In the genomic region with DNA sequence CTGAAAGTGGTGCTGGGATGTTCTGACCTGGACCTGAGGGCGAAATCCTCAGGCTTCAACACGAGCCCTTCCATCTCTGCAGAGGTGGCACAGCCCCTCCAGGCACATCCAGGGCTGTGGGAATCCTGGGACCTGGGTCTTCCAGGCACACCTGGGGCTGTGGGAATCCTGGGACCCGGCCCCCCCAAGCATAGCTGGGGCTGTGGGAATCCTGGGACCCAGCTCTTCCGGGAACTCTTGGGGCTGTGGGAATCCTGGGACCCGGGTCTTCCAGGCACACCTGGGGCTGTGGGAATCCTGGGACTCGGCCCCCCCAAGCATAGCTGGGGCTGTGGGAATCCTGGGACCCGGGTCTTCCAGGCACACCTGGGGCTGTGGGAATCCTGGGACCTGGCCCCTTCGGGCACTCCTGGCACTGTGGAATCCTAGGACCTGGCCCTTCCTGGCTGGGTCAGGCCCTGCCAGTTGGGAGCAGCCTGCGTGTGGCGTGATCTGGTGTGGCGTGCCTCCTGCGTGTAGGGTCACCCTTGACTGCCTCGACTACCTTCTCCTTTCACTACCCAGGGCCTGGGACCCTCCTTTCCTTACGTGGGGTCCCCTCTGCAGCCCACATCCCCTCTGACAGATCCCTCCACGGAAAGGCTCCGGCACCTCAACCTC, we compare ENCODE assay signal across 15 cellular contexts.
A peak's percentile ranks its signal among the peaks of the same experiment; 100 is the strongest.
DNase-seq lines count a peak whose midpoint lies in the region; TF ChIP-seq lines count a peak whose summit lies in the region.
"Had no signal": no experiment of that assay in that cellular context is flagged by ENCODE, and none has a peak within 500 bp of the region (broad histone marks: within the 10 kb centered on the region; RNA-seq: fewer than 3 reads in every experiment).

No MANE protein-coding gene starts in this region.

- no peaks in the 10 kb centered on the region for H3K36me3 ChIP-seq in Peyer's patch
- no peaks in the 10 kb centered on the region for H3K36me3 ChIP-seq in suprapubic skin
- H3K36me3 ChIP-seq: BLaER1 treated with 17β-estradiol and CSF1 and Interleukin-3, amounts not matched to agents 10 nM and 100 nM had no signal

- no peak overlapping the region for H3K27ac ChIP-seq in Peyer's patch
- peak overlapping the region; percentile 65 for H3K27ac ChIP-seq in cingulate gyrus (ENCODE audit: low read depth, low read length)
- no peak overlapping the region for H3K27ac ChIP-seq in suprapubic skin
- H3K27ac ChIP-seq: BLaER1 treated with 17β-estradiol and CSF1 and Interleukin-3, amounts not matched to agents 10 nM and 100 nM had no signal

- H3K4me1 ChIP-seq in Peyer's patch (no peaks in the 10 kb centered on the region), suprapubic skin (no peaks in the 10 kb centered on the region)

- TF ChIP-seq CTCF in Peyer's patch (IDR thresholded peaks at IDR 0.05): no peak
- no peak for TF ChIP-seq CTCF in suprapubic skin (IDR thresholded peaks at IDR 0.05)

- H3K4me3 ChIP-seq in Peyer's patch: no peak overlapping the region
- no peak overlapping the region for H3K4me3 ChIP-seq in suprapubic skin
- H3K4me3 ChIP-seq: BLaER1 treated with 17β-estradiol and CSF1 and Interleukin-3, amounts not matched to agents 10 nM and 100 nM had no signal

- no peaks in the 10 kb centered on the region for H3K9me3 ChIP-seq in Peyer's patch
- no peaks in the 10 kb centered on the region for H3K9me3 ChIP-seq in suprapubic skin

- no peaks in the 10 kb centered on the region for H3K27me3 ChIP-seq in Peyer's patch
- no peaks in the 10 kb centered on the region for H3K27me3 ChIP-seq in suprapubic skin
- H3K27me3 ChIP-seq: BLaER1 treated with 17β-estradiol and CSF1 and Interleukin-3, amounts not matched to agents 10 nM and 100 nM had no signal

- 88% methylated on average over 10 of the region's 16 CpGs for WGBS in suprapubic skin

- TF ChIP-seq EP300 in suprapubic skin (IDR thresholded peaks at IDR 0.05): no peak

- TF ChIP-seq POLR2A in Peyer's patch (IDR thresholded peaks at IDR 0.05): no peak
- no peak for TF ChIP-seq POLR2A in suprapubic skin (IDR thresholded peaks at IDR 0.05)

- peak in 2 of 3 donors; percentile 14 to 38 for DNase-seq in Peyer's patch
- DNase-seq in mesenteric fat pad (ENCODE audit: low spot score): peak; percentile 78
- peak; percentile 21 to 49 for DNase-seq in suprapubic skin (ENCODE audit: low spot score in 2 of 2)
- no peak for DNase-seq in D341Med (ENCODE audit: low spot score)
- no peak for DNase-seq in LoVo (ENCODE audit: low spot score)
- DNase-seq in activated CD4-positive, CD25-positive, alpha-beta regulatory T cell (lab: John Stamatoyannopoulos, UW): no peak
- DNase-seq: CD8-positive, alpha-beta memory T cell; DMS79; GOT3; NCI-H1092 treated with DMSO at 0.1 percent for 48 hours; NCI-H226; NCI-H524; SHP77 treated with DMSO at 0.1 percent for 48 hours had no signal

Comparison
In these comparisons a context has a peak if more than half of its experiments do, and no peak if none do; other contexts are left out.
1. DNase-seq: peak in Peyer's patch (2 of 3), mesenteric fat pad (single experiment) and suprapubic skin (2 of 2); none in D341Med (single experiment), LoVo (single experiment) and activated CD4-positive, CD25-positive, alpha-beta regulatory T cell (0 of 4).